3 cellular contexts compared by ENCODE assay signal in genomic region chr4:12978310-12978709, GRCh38.
"Had no signal": no experiment of that assay in that cellular context is flagged by ENCODE, and none has a peak within 500 bp of the region (broad histone marks: within the 10 kb centered on the region; RNA-seq: fewer than 3 reads in every experiment).

No MANE protein-coding gene starts in this region.

- DNase-seq: GDM1, GF-D8 had no signal

- ATAC-seq: GM12878 had no signal

- H3K4me3 ChIP-seq: GM12878 had no signal
